8 cellular contexts compared by ENCODE assay signal in genomic region chr16:67185003-67185865, GRCh38. TPM values are rescaled to one million over a fixed set of nuclear protein-coding genes. Genes with fewer than 3 reads are reported as not detected.
DNase-seq lines count a peak whose midpoint lies in the region; ATAC-seq and TF ChIP-seq lines count a peak whose summit lies in the region.

No MANE protein-coding gene starts in this region.

- H3K27me3 ChIP-seq in DOHH2 (ENCODE audit: control insufficient read depth, low read length) = peaks cover 24% of the 10 kb centered on the region
- peaks cover 29% of the 10 kb centered on the region for H3K27me3 ChIP-seq in HUES64 (ENCODE audit: insufficient read depth, low read length)
- H3K27me3 ChIP-seq in RWPE2 (ENCODE audit: insufficient read depth, poor library complexity, severe bottlenecking) = no peaks in the 10 kb centered on the region
- H3K27me3 ChIP-seq in stomach smooth muscle (ENCODE audit: control insufficient read depth in 1 of 2, insufficient read depth in 2 of 2, low read length in 2 of 2) = no peaks in the 10 kb centered on the region

- peak overlapping the region; percentile 98 for H3K4me2 ChIP-seq in DOHH2 (ENCODE audit: low read length)

- peak overlapping the region; percentile 88; the same call in 1 of the 2 replicates for H3K4me3 ChIP-seq in DOHH2 (ENCODE audit: low read length)
- peak overlapping the region; percentile 91; the same call in 1 of the 2 replicates for H3K4me3 ChIP-seq in HUES64 (ENCODE audit: low read length)
- H3K4me3 ChIP-seq in RWPE2 (ENCODE audit: severe bottlenecking) = no peak overlapping the region
- H3K4me3 ChIP-seq in stomach smooth muscle (ENCODE audit: low read length in 2 of 2) = peak overlapping the region; percentile 7 to 86

- H3K9me2 ChIP-seq in DOHH2 (replicated peaks; ENCODE audit: control insufficient read depth, low read length) = no peaks in the 10 kb centered on the region

- TF ChIP-seq CTCF in DOHH2 (IDR thresholded peaks at IDR 0.05; ENCODE audit: low read depth, low read length, poor library complexity, severe bottlenecking) = peak; percentile 85
- peak; percentile 89 for TF ChIP-seq CTCF in RWPE2 (IDR thresholded peaks at IDR 0.05; ENCODE audit: poor library complexity, severe bottlenecking)

- WGBS in HUES64 = 16% methylated on average over 52 of the region's 52 CpGs

- no peak overlapping the region for H3K27ac ChIP-seq in DOHH2 (ENCODE audit: low read depth, low read length)
- H3K27ac ChIP-seq in HUES64 (ENCODE audit: low read depth, low read length) = no peak overlapping the region
- no peak overlapping the region for H3K27ac ChIP-seq in RWPE2 (ENCODE audit: poor library complexity, severe bottlenecking)
- no peak overlapping the region for H3K27ac ChIP-seq in stomach smooth muscle (ENCODE audit: low read length)

- H3K9me3 ChIP-seq in DOHH2 (ENCODE audit: control insufficient read depth, insufficient read depth, low read length) = no peaks in the 10 kb centered on the region
- H3K9me3 ChIP-seq in HUES64 (ENCODE audit: insufficient read depth, low read depth, low read length) = no peaks in the 10 kb centered on the region
- H3K9me3 ChIP-seq in RWPE2 (ENCODE audit: severe bottlenecking) = no peaks in the 10 kb centered on the region
- H3K9me3 ChIP-seq in stomach smooth muscle (ENCODE audit: control insufficient read depth in 2 of 2, low read length in 2 of 2) = no peaks in the 10 kb centered on the region

- H3K4me1 ChIP-seq in DOHH2 (ENCODE audit: control insufficient read depth, low read length) (peaks cover 29% of the 10 kb centered on the region), HUES64 (ENCODE audit: insufficient read depth, low read length) (peaks cover 4% of the 10 kb centered on the region; the same call in 1 of the 2 replicates), RWPE2 (ENCODE audit: insufficient read depth, poor library complexity, severe bottlenecking) (peaks cover 5% of the 10 kb centered on the region), stomach smooth muscle (ENCODE audit: control insufficient read depth, insufficient read depth, low read length) (peaks cover 40% of the 10 kb centered on the region)

- H3F3A ChIP-seq in DOHH2 (ENCODE audit: control insufficient read depth, insufficient read depth) = no peaks in the 10 kb centered on the region

- DNase-seq in RWPE2 (ENCODE audit: low spot score) (peak; percentile 91), activated gamma-delta T cell (lab: John Stamatoyannopoulos, UW) (peak; percentile 48), foreskin melanocyte (peak; percentile 75), non-pigmented ciliary epithelial cell (ENCODE audit: low read depth) (peak; percentile 57)

- H3K9ac ChIP-seq in HUES64 (ENCODE audit: low read depth, low read length) = no peak overlapping the region
- peak overlapping the region in 1 of 2 donors; percentile 47 for H3K9ac ChIP-seq in stomach smooth muscle (ENCODE audit: low read length in 2 of 2)

- 0 out of 2 replicates have a peak, but pooled peaks cover 8% of the 10 kb centered on the region for H3K79me2 ChIP-seq in DOHH2 (ENCODE audit: control insufficient read depth, low read length)

- ATAC-seq in RWPE2 (ENCODE audit: low read depth) (peak; percentile 51), HG03095 (IDR thresholded peaks at IDR 0.05; ENCODE audit: unreplicated experiment) (no peak)

- H3K36me3 ChIP-seq in DOHH2 (ENCODE audit: control insufficient read depth, low read length) (no peaks in the 10 kb centered on the region), HUES64 (ENCODE audit: insufficient read depth, low read length) (no peaks in the 10 kb centered on the region), RWPE2 (ENCODE audit: low read depth) (no peaks in the 10 kb centered on the region), stomach smooth muscle (ENCODE audit: control insufficient read depth in 2 of 2, insufficient read depth in 2 of 2, low read length in 2 of 2) (no peaks in the 10 kb centered on the region)

- H4K20me1 ChIP-seq in DOHH2 (ENCODE audit: control insufficient read depth, insufficient read depth, low read depth, low read length) = peaks cover 3% of the 10 kb centered on the region; the same call in 1 of the 2 replicates

RNA-seq across cellular contexts. Expression of gene MATCAP1, which starts 1.5 kb away (rescaled TPM):
- polyA plus RNA-seq in HUES64 (2013, experiment 1 of 2) = 20.2 TPM
- polyA plus RNA-seq in HUES64 (2013, experiment 2 of 2) = 19.4 TPM

RNA-seq across cellular contexts. Expression of gene EXOC3L1, which starts 4.7 kb away (rescaled TPM):
- polyA plus RNA-seq in HUES64 (2013, experiment 1 of 2) = 0.90 TPM
- 1.1 TPM for polyA plus RNA-seq in HUES64 (2013, experiment 2 of 2)

RNA-seq across cellular contexts. Expression of gene E2F4, which starts 6.7 kb away (rescaled TPM):
- polyA plus RNA-seq in HUES64 (2013, experiment 1 of 2) = 66.4 TPM
- polyA plus RNA-seq in HUES64 (2013, experiment 2 of 2) = 61.8 TPM

RNA-seq across cellular contexts. Expression of gene ELMO3, which starts 13.7 kb away (rescaled TPM):
- polyA plus RNA-seq in HUES64 (2013, experiment 1 of 2) = 1.5 TPM
- 1.1 TPM for polyA plus RNA-seq in HUES64 (2013, experiment 2 of 2)

RNA-seq across cellular contexts. Expression of gene NOL3, which starts 14.9 kb away (rescaled TPM):
- polyA plus RNA-seq in HUES64 (2013, experiment 1 of 2) = 4.3 TPM
- polyA plus RNA-seq in HUES64 (2013, experiment 2 of 2) = 5.1 TPM
